Comparison of ENCODE assay signal across 16 cellular contexts in genomic region chr5:74241751-74242140, GRCh38.
DNase-seq lines count a peak whose midpoint lies in the region; ATAC-seq and TF ChIP-seq lines count a peak whose summit lies in the region.
"Had no signal": no experiment of that assay in that cellular context is flagged by ENCODE, and none has a peak within 500 bp of the region (broad histone marks: within the 10 kb centered on the region; RNA-seq: fewer than 3 reads in every experiment).

No MANE protein-coding gene starts in this region.

- H3K27ac Mint-ChIP-seq in endodermal cell: no peak overlapping the region
- H3K27ac Mint-ChIP-seq: CD4-positive, alpha-beta T cell; effector memory CD8-positive, alpha-beta T cell had no signal

- peak overlapping the region; percentile 82 for H4K91ac ChIP-seq in trophoblast cell (ENCODE audit: low read depth, low read length)

- no peak for TF ChIP-seq CTCF in GM12865 (IDR thresholded peaks at IDR 0.05; ENCODE audit: insufficient read depth, low read depth, low read length, missing control alignments)
- TF ChIP-seq CTCF in endodermal cell (conservative IDR thresholded peaks at IDR 0.05): no peak

- peak overlapping the region; percentile 87 for H3K14ac ChIP-seq in trophoblast cell (ENCODE audit: low read length)

- no peaks in the 10 kb centered on the region for H3K27me3 Mint-ChIP-seq in endodermal cell (ENCODE audit: insufficient read depth)

- no peaks in the 10 kb centered on the region for H3K27me3 ChIP-seq in endodermal cell (ENCODE audit: control insufficient read depth, insufficient read depth, low read length, poor library complexity, severe bottlenecking)
- no peaks in the 10 kb centered on the region for H3K27me3 ChIP-seq in trophoblast cell (ENCODE audit: insufficient read depth, low read length)
- H3K27me3 ChIP-seq: heart left ventricle had no signal

- WGBS in endodermal cell (ENCODE audit: insufficient coverage in 1 of 2, insufficient read length in 1 of 2), 2 experiments: 74% methylated on average over 2 of the region's 2 CpGs; no CpG with 5 or more reads in 1 of the 2 experiments
- no CpG with 5 or more reads among the region's 2 CpGs for WGBS in trophoblast cell (ENCODE audit: extremely low coverage, insufficient coverage, insufficient read length)

- ATAC-seq in HG02610 (IDR thresholded peaks at IDR 0.05; ENCODE audit: unreplicated experiment): no peak
- ATAC-seq: effector memory CD8-positive, alpha-beta T cell; heart left ventricle had no signal

- peaks cover 20% of the 10 kb centered on the region for H3K79me1 ChIP-seq in trophoblast cell (ENCODE audit: low read length)

- H3K4me3 ChIP-seq in GM12865 (ENCODE audit: low read depth, low read length) (no peak overlapping the region), endodermal cell (ENCODE audit: low read length) (no peak overlapping the region), trophoblast cell (ENCODE audit: low read depth, low read length) (no peak overlapping the region)
- H3K4me3 ChIP-seq: heart left ventricle had no signal

- H3K36me3 ChIP-seq in endodermal cell (ENCODE audit: control insufficient read depth, insufficient read depth, low read length) (no peaks in the 10 kb centered on the region), trophoblast cell (ENCODE audit: control insufficient read depth in 1 of 2, insufficient read depth in 2 of 2, low read length in 2 of 2) (no peaks in the 10 kb centered on the region)
- H3K36me3 ChIP-seq: heart left ventricle had no signal

- H2AK5ac ChIP-seq in trophoblast cell (ENCODE audit: low read length): no peak overlapping the region

- no peak overlapping the region for H3K23ac ChIP-seq in trophoblast cell (ENCODE audit: low read length)

- H3K9ac ChIP-seq in endodermal cell (ENCODE audit: extremely low read depth, low read length, poor library complexity, severe bottlenecking) (no peak overlapping the region), trophoblast cell (ENCODE audit: low read length) (no peak overlapping the region)

- no peak overlapping the region for H3K4me3 Mint-ChIP-seq in endodermal cell
- H3K4me3 Mint-ChIP-seq: CD4-positive, alpha-beta T cell; effector memory CD8-positive, alpha-beta T cell had no signal

- peak overlapping the region; percentile 87 for H2BK120ac ChIP-seq in trophoblast cell (ENCODE audit: insufficient read depth, low read length, poor library complexity)

- H2BK12ac ChIP-seq in trophoblast cell (ENCODE audit: low read length): peak overlapping the region; percentile 39

- peak overlapping the region; percentile 37 for H4K12ac ChIP-seq in trophoblast cell (ENCODE audit: low read depth, low read length)

- H3K9me3 Mint-ChIP-seq in endodermal cell: no peaks in the 10 kb centered on the region
- H3K9me3 Mint-ChIP-seq: CD4-positive, alpha-beta T cell; effector memory CD8-positive, alpha-beta T cell had no signal

- H3K4me1 ChIP-seq in endodermal cell (ENCODE audit: control insufficient read depth, insufficient read depth, low read length) (peaks cover 4% of the 10 kb centered on the region), trophoblast cell (ENCODE audit: control insufficient read depth in 1 of 2, insufficient read depth in 2 of 2, low read length in 2 of 2) (peaks cover 15 to 18% of the 10 kb centered on the region in 2 experiments)

- peaks cover 2% of the 10 kb centered on the region for H3K79me2 ChIP-seq in trophoblast cell (ENCODE audit: control insufficient read depth, insufficient read depth, low read length, poor library complexity)

- peaks cover 11% of the 10 kb centered on the region for H3K4me1 Mint-ChIP-seq in endodermal cell

- no peak overlapping the region for H2AFZ ChIP-seq in trophoblast cell (ENCODE audit: insufficient read depth, low read length, poor library complexity)

- H3K4ac ChIP-seq in trophoblast cell (ENCODE audit: low read depth, low read length): peak overlapping the region; percentile 1

- H4K8ac ChIP-seq in trophoblast cell (ENCODE audit: low read depth, low read length): peak overlapping the region; percentile 80

- DNase-seq in GM12865 (ENCODE audit: low read depth) (peak; percentile 51), NCI-H1048 (lab: John Stamatoyannopoulos, UW) (peak; percentile 38), endodermal cell (peak; percentile 54), trophoblast cell (peak; percentile 91 to 95), T-helper 9 cell (no peak), DMS53 (lab: John Stamatoyannopoulos, UW) (no peak), NCI-H1105 (lab: John Stamatoyannopoulos, UW) (no peak)
- DNase-seq: activated T-cell treated with anti-CD3 and anti-CD28 coated beads, Interleukin-2, amount 50 U/mL, for 1 hour; aorta; CD4-positive, alpha-beta T cell; effector memory CD8-positive, alpha-beta T cell; heart left ventricle; SHP77; stimulated activated CD4-positive, alpha-beta T cell treated with anti-CD3 and anti-CD28 coated beads, Interleukin-2, amount 100 ng/mL, for 48 hours; stimulated activated naive CD4-positive, alpha-beta T cell treated with Interleukin-2 at 50 U/mL for 16 hours had no signal

- no peak overlapping the region for H3K27ac ChIP-seq in endodermal cell (ENCODE audit: low read depth, low read length)
- H3K27ac ChIP-seq in trophoblast cell (ENCODE audit: low read depth, low read length): peak overlapping the region; percentile 79
- H3K27ac ChIP-seq: heart left ventricle had no signal

- H3K36me3 Mint-ChIP-seq in endodermal cell (ENCODE audit: low read depth): no peaks in the 10 kb centered on the region

- H3K18ac ChIP-seq in trophoblast cell (ENCODE audit: low read length): peak overlapping the region; percentile 80

- peak overlapping the region; percentile 9 for H3K4me2 ChIP-seq in trophoblast cell (ENCODE audit: low read length)

- peak overlapping the region; percentile 55 for H2BK5ac ChIP-seq in trophoblast cell (ENCODE audit: low read depth, low read length, poor library complexity)

- no peaks in the 10 kb centered on the region for H3K9me3 ChIP-seq in endodermal cell (ENCODE audit: control insufficient read depth, low read length)
- H3K9me3 ChIP-seq in trophoblast cell (ENCODE audit: insufficient read depth, low read depth, low read length): no peaks in the 10 kb centered on the region
- H3K9me3 ChIP-seq: heart left ventricle had no signal

Comparison
In these comparisons a context has a peak if more than half of its experiments do, and no peak if none do; other contexts are left out.
1. DNase-seq: peak in GM12865 (single experiment), NCI-H1048 (single experiment), endodermal cell (single experiment) and trophoblast cell (2 of 2); none in T-helper 9 cell (single experiment), DMS53 (single experiment) and NCI-H1105 (single experiment).